In genomic region chr12:79566452-79566851, GRCh38 we compare ENCODE assay signal across 1 cellular context.
TF ChIP-seq lines count a peak whose summit lies in the region.

No MANE protein-coding gene starts in this region.

TF ChIP-seq in HepG2, 621 proteins besides CTCF, POLR2A, EP300 and RAD21 (continued from another document and continues in another):
- TF ChIP-seq ZGPAT (CRISPR knock-in tag; IDR thresholded peaks at IDR 0.05) (peak; percentile 75), FOXP1 (IDR thresholded peaks at IDR 0.05) (peak; percentile 21; the same call in 1 of the 2 replicates), FOXP1 (CRISPR knock-in tag; IDR thresholded peaks at IDR 0.05) (peak; percentile 91), ZBTB14 (CRISPR knock-in tag; IDR thresholded peaks at IDR 0.05) (no peak), SOX6 (IDR thresholded peaks at IDR 0.05) (no peak), SOX6 (CRISPR knock-in tag; IDR thresholded peaks at IDR 0.05) (peak; percentile 65), MED13 (CRISPR knock-in tag; IDR thresholded peaks at IDR 0.05) (no peak), JUND (CRISPR knock-in tag; IDR thresholded peaks at IDR 0.05) (no peak), ZNF101 (CRISPR knock-in tag; IDR thresholded peaks at IDR 0.05; ENCODE audit: borderline replicate concordance, low read depth) (no peak), GPN1 (CRISPR knock-in tag; IDR thresholded peaks at IDR 0.05; ENCODE audit: borderline replicate concordance) (no peak), ATM (IDR thresholded peaks at IDR 0.05; ENCODE audit: borderline replicate concordance) (no peak), ZFP1 (CRISPR knock-in tag; IDR thresholded peaks at IDR 0.05) (no peak), ZNF362 (CRISPR knock-in tag; IDR thresholded peaks at IDR 0.05; ENCODE audit: borderline replicate concordance) (peak; percentile 73), RERE (CRISPR knock-in tag; IDR thresholded peaks at IDR 0.05; ENCODE audit: low read depth) (0 out of 2 replicates have a peak, but pooled peaks have one; percentile 18), MAFG (CRISPR knock-in tag; IDR thresholded peaks at IDR 0.05) (no peak), ZNF3 (CRISPR knock-in tag; IDR thresholded peaks at IDR 0.05) (no peak), ZNF768 (CRISPR knock-in tag; IDR thresholded peaks at IDR 0.05) (no peak), MAFK (conservative IDR thresholded peaks at IDR 0.05 in 1 of 2, IDR thresholded peaks at IDR 0.05 in 1 of 2; ENCODE audit: low read length in 2 of 2) (no peak), GABPA (IDR thresholded peaks at IDR 0.05; ENCODE audit: low read depth, low read length) (no peak), GABPA (CRISPR knock-in tag; IDR thresholded peaks at IDR 0.05; ENCODE audit: low read depth) (peak; percentile 74), ZNF549 (CRISPR knock-in tag; IDR thresholded peaks at IDR 0.05) (no peak), E2F2 (CRISPR knock-in tag; IDR thresholded peaks at IDR 0.05; ENCODE audit: borderline replicate concordance) (no peak), ZNF589 (CRISPR knock-in tag; conservative IDR thresholded peaks at IDR 0.05) (no peak), NR2F6 (IDR thresholded peaks at IDR 0.05) (peak; percentile 27; the same call in 1 of the 2 replicates), NR2F6 (CRISPR knock-in tag; IDR thresholded peaks at IDR 0.05) (0 out of 2 replicates have a peak, but pooled peaks have one; percentile 15), USF2 (IDR thresholded peaks at IDR 0.05; ENCODE audit: low read depth, low read length) (no peak), USF2 (CRISPR knock-in tag; IDR thresholded peaks at IDR 0.05; ENCODE audit: borderline replicate concordance) (no peak), SP2 (CRISPR knock-in tag; IDR thresholded peaks at IDR 0.05) (no peak), NR2F1 (CRISPR knock-in tag; IDR thresholded peaks at IDR 0.05) (no peak), ZNF800 (CRISPR knock-in tag; IDR thresholded peaks at IDR 0.05) (no peak), IRF2 (CRISPR knock-in tag; IDR thresholded peaks at IDR 0.05) (0 out of 2 replicates have a peak, but pooled peaks have one; percentile 58), KDM3A (CRISPR knock-in tag; IDR thresholded peaks at IDR 0.05; ENCODE audit: low read depth) (no peak), PATZ1 (CRISPR knock-in tag; IDR thresholded peaks at IDR 0.05) (no peak), AGO1 (IDR thresholded peaks at IDR 0.05; ENCODE audit: low read depth, low read length, poor library complexity, severe bottlenecking) (no peak), ZFP41 (CRISPR knock-in tag; IDR thresholded peaks at IDR 0.05; ENCODE audit: borderline replicate concordance) (no peak), ZMAT5 (CRISPR knock-in tag; IDR thresholded peaks at IDR 0.05; ENCODE audit: borderline replicate concordance, low read depth) (no peak), MLXIP (CRISPR knock-in tag; IDR thresholded peaks at IDR 0.05; ENCODE audit: borderline replicate concordance) (no peak), ZNF652 (CRISPR knock-in tag; IDR thresholded peaks at IDR 0.05; ENCODE audit: borderline replicate concordance, low read depth) (peak; percentile 53; the same call in 1 of the 2 replicates), SMYD3 (CRISPR knock-in tag; IDR thresholded peaks at IDR 0.05) (peak; percentile 63; the same call in 1 of the 2 replicates), TOE1 (CRISPR knock-in tag; IDR thresholded peaks at IDR 0.05) (no peak), ZKSCAN1 (IDR thresholded peaks at IDR 0.05; ENCODE audit: low read length) (no peak)
